In the genomic region with DNA sequence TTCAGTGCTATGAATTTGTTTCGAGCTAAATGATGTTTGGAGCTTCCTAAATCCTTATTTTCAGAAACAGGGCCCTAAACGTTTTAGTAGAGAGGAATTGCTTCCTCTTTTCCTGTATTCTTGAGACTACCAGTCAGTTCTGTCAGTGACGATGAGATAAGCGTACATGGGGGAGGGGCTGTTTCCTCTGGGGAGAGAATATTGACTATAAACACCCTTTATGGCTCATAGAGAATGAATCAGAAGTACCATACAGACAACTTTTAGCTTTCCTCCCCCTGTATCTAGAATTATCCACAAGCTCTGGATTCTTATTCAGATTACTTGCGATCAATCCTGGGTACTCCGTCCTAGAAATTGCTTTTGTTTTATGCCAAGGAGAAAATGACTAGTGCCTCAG, we compare ENCODE assay signal across 14 cellular contexts. TPM values are rescaled to one million over a fixed set of nuclear protein-coding genes. Genes with fewer than 3 reads are reported as not detected.
DNase-seq lines count a peak whose midpoint lies in the region; ATAC-seq and TF ChIP-seq lines count a peak whose summit lies in the region.
"Had no signal": no experiment of that assay in that cellular context is flagged by ENCODE, and none has a peak within 500 bp of the region (broad histone marks: within the 10 kb centered on the region; RNA-seq: fewer than 3 reads in every experiment).

No MANE protein-coding gene starts in this region.

- no peak for TF ChIP-seq POLR2A in erythroblast (IDR thresholded peaks at IDR 0.05; ENCODE audit: low read length)

- no peak for ATAC-seq in stimulated activated memory B cell treated with anti-CD40 and anti-IgM and Interleukin-4, amounts not matched to agents 10 μg/mL and 1 μg/mL and 100 μg/mL, for 72 hours
- no peak for ATAC-seq in HG03565 (IDR thresholded peaks at IDR 0.05; ENCODE audit: unreplicated experiment)
- ATAC-seq: HCT116 had no signal

- DNase-seq in activated naive CD4-positive, alpha-beta T cell treated with Interleukin-2 at 50 U/mL for 16 hours, result peak; percentile 48
- no peak for DNase-seq in activated naive CD4-positive, alpha-beta T cell (lab: John Stamatoyannopoulos, UW)
- peak; percentile 28 for DNase-seq in activated CD4-positive, alpha-beta T cell treated with anti-CD3 and anti-CD28 coated beads, Interleukin-2, amount 50 U/mL, for 1 hour
- peak; percentile 71 to 79 for DNase-seq in erythroblast (lab: John Stamatoyannopoulos, UW)
- no peak for DNase-seq in dorsolateral prefrontal cortex
- DNase-seq in substantia nigra (lab: John Stamatoyannopoulos, UW), result no peak
- DNase-seq: activated naive CD8-positive, alpha-beta T cell treated with anti-CD3 and anti-CD28 coated beads, Interleukin-2, amount 10 ng/mL, durations not matched to agents 7 days and 5 days; AML-193; NCI-H2081; SHP77 treated with DMSO at 0.1 percent for 48 hours had no signal

- peak overlapping the region; percentile 61 for H3K27ac Mint-ChIP-seq in stimulated activated memory B cell treated with anti-CD40 and anti-IgM and Interleukin-4, amounts not matched to agents 10 μg/mL and 1 μg/mL and 100 μg/mL, for 72 hours
- H3K27ac Mint-ChIP-seq: activated naive CD8-positive, alpha-beta T cell treated with anti-CD3 and anti-CD28 coated beads, Interleukin-2, amount 10 ng/mL, durations not matched to agents 7 days and 5 days had no signal

- H3K4me1 Mint-ChIP-seq in stimulated activated memory B cell treated with anti-CD40 and anti-IgM and Interleukin-4, amounts not matched to agents 10 μg/mL and 1 μg/mL and 100 μg/mL, for 72 hours, result peaks cover 56% of the 10 kb centered on the region

- H3K27me3 ChIP-seq in dorsolateral prefrontal cortex, result no peaks in the 10 kb centered on the region
- H3K27me3 ChIP-seq: vagina had no signal

- no peak overlapping the region for H3K4me3 Mint-ChIP-seq in stimulated activated memory B cell treated with anti-CD40 and anti-IgM and Interleukin-4, amounts not matched to agents 10 μg/mL and 1 μg/mL and 100 μg/mL, for 72 hours
- H3K4me3 Mint-ChIP-seq: activated naive CD8-positive, alpha-beta T cell treated with anti-CD3 and anti-CD28 coated beads, Interleukin-2, amount 10 ng/mL, durations not matched to agents 7 days and 5 days had no signal

- no peak overlapping the region for H3K4me3 ChIP-seq in dorsolateral prefrontal cortex
- H3K4me3 ChIP-seq: vagina had no signal

- H3K27ac ChIP-seq in dorsolateral prefrontal cortex (peak overlapping the region in 7 of 59 donors; percentile 3 to 44 (median 23)), substantia nigra (ENCODE audit: low read depth, low read length, poor library complexity, severe bottlenecking) (no peak overlapping the region)
- H3K27ac ChIP-seq: vagina had no signal

- intact Hi-C loops in dorsolateral prefrontal cortex (cut with DNase I), result no loop called here

- no peaks in the 10 kb centered on the region for H3K27me3 Mint-ChIP-seq in stimulated activated memory B cell treated with anti-CD40 and anti-IgM and Interleukin-4, amounts not matched to agents 10 μg/mL and 1 μg/mL and 100 μg/mL, for 72 hours
- H3K27me3 Mint-ChIP-seq: activated naive CD8-positive, alpha-beta T cell treated with anti-CD3 and anti-CD28 coated beads, Interleukin-2, amount 10 ng/mL, durations not matched to agents 7 days and 5 days had no signal

- H3K9me3 Mint-ChIP-seq in stimulated activated memory B cell treated with anti-CD40 and anti-IgM and Interleukin-4, amounts not matched to agents 10 μg/mL and 1 μg/mL and 100 μg/mL, for 72 hours, result no peaks in the 10 kb centered on the region
- H3K9me3 Mint-ChIP-seq: activated naive CD8-positive, alpha-beta T cell treated with anti-CD3 and anti-CD28 coated beads, Interleukin-2, amount 10 ng/mL, durations not matched to agents 7 days and 5 days had no signal

- H3K36me3 Mint-ChIP-seq in stimulated activated memory B cell treated with anti-CD40 and anti-IgM and Interleukin-4, amounts not matched to agents 10 μg/mL and 1 μg/mL and 100 μg/mL, for 72 hours, result peaks cover 43% of the 10 kb centered on the region

- no peak for TF ChIP-seq CTCF in dorsolateral prefrontal cortex (IDR thresholded peaks at IDR 0.05 in 54 of 56, conservative IDR thresholded peaks at IDR 0.05 in 2 of 56; ENCODE audit: low read depth in 1 of 56, partially characterized antibody in 56 of 56)

RNA-seq across cellular contexts. Expression of a gene that starts 5.1 kb away (rescaled TPM):
- total RNA-seq in dorsolateral prefrontal cortex, result 10 to 100 TPM; 17.5 to 41.7 (median 28.7) TPM

RNA-seq across cellular contexts. Expression of a gene that starts 52.8 kb away (rescaled TPM):
- 10 to 100 TPM; 47.3 to 92.9 (median 68.0) TPM for total RNA-seq in dorsolateral prefrontal cortex

Comparison
In these comparisons a context has a peak if more than half of its experiments do, and no peak if none do; other contexts are left out.
1. DNase-seq: peak in activated naive CD4-positive, alpha-beta T cell treated with Interleukin-2 at 50 U/mL for 16 hours (single experiment), activated CD4-positive, alpha-beta T cell treated with anti-CD3 and anti-CD28 coated beads, Interleukin-2, amount 50 U/mL, for 1 hour (single experiment) and erythroblast (2 of 2); none in activated naive CD4-positive, alpha-beta T cell (0 of 4), dorsolateral prefrontal cortex (0 of 10) and substantia nigra (0 of 49).